Comparison of ENCODE assay signal across 11 cellular contexts in genomic region chr1:1283821-1284220, GRCh38. TPM values are rescaled to one million over a fixed set of nuclear protein-coding genes. Genes with fewer than 3 reads are reported as not detected.
DNase-seq lines count a peak whose midpoint lies in the region; ATAC-seq lines count a peak whose summit lies in the region.
"Had no signal": no experiment of that assay in that cellular context is flagged by ENCODE, and none has a peak within 500 bp of the region (broad histone marks: within the 10 kb centered on the region; RNA-seq: fewer than 3 reads in every experiment).

No MANE protein-coding gene starts in this region.

- H3K27me3 Mint-ChIP-seq in activated CD8-positive, alpha-beta memory T cell treated with anti-CD3 and anti-CD28 coated beads, Interleukin-2, amount 10 ng/mL, durations not matched to agents 7 days and 5 days: no peaks in the 10 kb centered on the region
- H3K27me3 Mint-ChIP-seq: effector memory CD8-positive, alpha-beta T cell; IgD-negative memory B cell had no signal

- CTCF ChIA-PET in activated CD8-positive, alpha-beta memory T cell treated with anti-CD3 and anti-CD28 coated beads, Interleukin-2, amount 10 ng/mL, durations not matched to agents 7 days and 5 days (lab: Charles Lee): no interaction called here

- H3K4me3 Mint-ChIP-seq in activated CD8-positive, alpha-beta memory T cell treated with anti-CD3 and anti-CD28 coated beads, Interleukin-2, amount 10 ng/mL, durations not matched to agents 7 days and 5 days: no peak overlapping the region
- H3K4me3 Mint-ChIP-seq: effector memory CD8-positive, alpha-beta T cell; IgD-negative memory B cell had no signal

- no peak overlapping the region for H3K4me3 ChIP-seq in H7 (ENCODE audit: insufficient read depth, low read depth, low read length)

- DNase-seq in COLO829 (ENCODE audit: low spot score): peak; percentile 56
- DNase-seq in H7: peak; percentile 90
- DNase-seq in ecto neural progenitor cell (ENCODE audit: low spot score): peak; percentile 57
- DNase-seq in NCI-H446 treated with DMSO at 0.1 percent for 48 hours (lab: John Stamatoyannopoulos, UW): no peak
- DNase-seq in activated CD8-positive, alpha-beta memory T cell treated with anti-CD3 and anti-CD28 coated beads, Interleukin-2, amount 10 ng/mL, durations not matched to agents 7 days and 5 days: no peak
- DNase-seq in globus pallidus (ENCODE audit: low spot score): no peak
- DNase-seq: activated naive CD4-positive, alpha-beta T cell treated with anti-CD3 and anti-CD28 coated beads, Interleukin-2, amount 50 U/mL, for 16 hours; effector memory CD8-positive, alpha-beta T cell; NK-92 treated with Interleukin-12 subunit alpha and Interleukin-12 subunit beta, amount 100 ng/mL, for 24 hours; stimulated activated CD4-positive, alpha-beta T cell treated with anti-CD3 and anti-CD28 coated beads, Interleukin-4, amount 100 ng/mL, for 1 hour had no signal

- no peaks in the 10 kb centered on the region for H3K36me3 Mint-ChIP-seq in activated CD8-positive, alpha-beta memory T cell treated with anti-CD3 and anti-CD28 coated beads, Interleukin-2, amount 10 ng/mL, durations not matched to agents 7 days and 5 days
- H3K36me3 Mint-ChIP-seq: IgD-negative memory B cell had no signal

- no peak for ATAC-seq in activated CD8-positive, alpha-beta memory T cell treated with anti-CD3 and anti-CD28 coated beads, Interleukin-2, amount 10 ng/mL, durations not matched to agents 7 days and 5 days
- ATAC-seq: effector memory CD8-positive, alpha-beta T cell had no signal

- no peak overlapping the region for H3K27ac Mint-ChIP-seq in activated CD8-positive, alpha-beta memory T cell treated with anti-CD3 and anti-CD28 coated beads, Interleukin-2, amount 10 ng/mL, durations not matched to agents 7 days and 5 days
- H3K27ac Mint-ChIP-seq: effector memory CD8-positive, alpha-beta T cell had no signal

- H3K27me3 ChIP-seq in H7 (ENCODE audit: control insufficient read depth, insufficient read depth, low read length): no peaks in the 10 kb centered on the region

- no peaks in the 10 kb centered on the region for H3K36me3 ChIP-seq in H7 (replicated peaks; ENCODE audit: control insufficient read depth, insufficient read depth, low read length)

- H3K9me3 Mint-ChIP-seq in activated CD8-positive, alpha-beta memory T cell treated with anti-CD3 and anti-CD28 coated beads, Interleukin-2, amount 10 ng/mL, durations not matched to agents 7 days and 5 days (ENCODE audit: low read depth): no peaks in the 10 kb centered on the region
- H3K9me3 Mint-ChIP-seq: effector memory CD8-positive, alpha-beta T cell; IgD-negative memory B cell had no signal

- no peaks in the 10 kb centered on the region for H3K4me1 Mint-ChIP-seq in activated CD8-positive, alpha-beta memory T cell treated with anti-CD3 and anti-CD28 coated beads, Interleukin-2, amount 10 ng/mL, durations not matched to agents 7 days and 5 days
- H3K4me1 Mint-ChIP-seq: IgD-negative memory B cell had no signal

RNA-seq across cellular contexts. Expression of gene SCNN1D, which starts 3.6 kb away (rescaled TPM):
- 4.0 and 10.2 TPM in 2 replicates for total RNA-seq in H7 (2014; rRNA removed; shearing (Covaris generic))
- 1 to 10 TPM; 4.7 to 5.0 TPM for total RNA-seq in activated CD8-positive, alpha-beta memory T cell treated with anti-CD3 and anti-CD28 coated beads, Interleukin-2, amount 10 ng/mL, durations not matched to agents 7 days and 5 days

RNA-seq across cellular contexts. Expression of gene UBE2J2, which starts 10.2 kb away (rescaled TPM):
- total RNA-seq in H7 (2014; rRNA removed; shearing (Covaris generic)): 81.8 and 105 TPM in 2 replicates
- total RNA-seq in activated CD8-positive, alpha-beta memory T cell treated with anti-CD3 and anti-CD28 coated beads, Interleukin-2, amount 10 ng/mL, durations not matched to agents 7 days and 5 days: 10 to 100 TPM; 71.3 to 83.3 TPM

RNA-seq across cellular contexts. Expression of gene ACAP3, which starts 23.9 kb away (rescaled TPM):
- 55.7 and 55.9 TPM in 2 replicates for total RNA-seq in H7 (2014; rRNA removed; shearing (Covaris generic))
- 10 to 100 TPM; 71.7 to 99.9 TPM for total RNA-seq in activated CD8-positive, alpha-beta memory T cell treated with anti-CD3 and anti-CD28 coated beads, Interleukin-2, amount 10 ng/mL, durations not matched to agents 7 days and 5 days

RNA-seq across cellular contexts. Expression of gene PUSL1, which starts 24.6 kb away (rescaled TPM):
- 93.5 and 98.6 TPM in 2 replicates for total RNA-seq in H7 (2014; rRNA removed; shearing (Covaris generic))
- total RNA-seq in activated CD8-positive, alpha-beta memory T cell treated with anti-CD3 and anti-CD28 coated beads, Interleukin-2, amount 10 ng/mL, durations not matched to agents 7 days and 5 days: 10 to 100 TPM; 26.3 to 27.2 TPM

RNA-seq across cellular contexts. Expression of gene C1QTNF12, which starts 37.3 kb away (rescaled TPM):
- total RNA-seq in H7 (2014; rRNA removed; shearing (Covaris generic)): 3.6 and 6.3 TPM in 2 replicates
- 1 to 10 TPM; 2.0 to 2.6 TPM for total RNA-seq in activated CD8-positive, alpha-beta memory T cell treated with anti-CD3 and anti-CD28 coated beads, Interleukin-2, amount 10 ng/mL, durations not matched to agents 7 days and 5 days

Comparison
In these comparisons a context has a peak if more than half of its experiments do, and no peak if none do; other contexts are left out.
1. DNase-seq: peak in COLO829 (single experiment), H7 (single experiment) and ecto neural progenitor cell (single experiment); none in NCI-H446 treated with DMSO at 0.1 percent for 48 hours (single experiment), activated CD8-positive, alpha-beta memory T cell treated with anti-CD3 and anti-CD28 coated beads, Interleukin-2, amount 10 ng/mL, durations not matched to agents 7 days and 5 days (single experiment) and globus pallidus (single experiment).